In the genomic region with DNA sequence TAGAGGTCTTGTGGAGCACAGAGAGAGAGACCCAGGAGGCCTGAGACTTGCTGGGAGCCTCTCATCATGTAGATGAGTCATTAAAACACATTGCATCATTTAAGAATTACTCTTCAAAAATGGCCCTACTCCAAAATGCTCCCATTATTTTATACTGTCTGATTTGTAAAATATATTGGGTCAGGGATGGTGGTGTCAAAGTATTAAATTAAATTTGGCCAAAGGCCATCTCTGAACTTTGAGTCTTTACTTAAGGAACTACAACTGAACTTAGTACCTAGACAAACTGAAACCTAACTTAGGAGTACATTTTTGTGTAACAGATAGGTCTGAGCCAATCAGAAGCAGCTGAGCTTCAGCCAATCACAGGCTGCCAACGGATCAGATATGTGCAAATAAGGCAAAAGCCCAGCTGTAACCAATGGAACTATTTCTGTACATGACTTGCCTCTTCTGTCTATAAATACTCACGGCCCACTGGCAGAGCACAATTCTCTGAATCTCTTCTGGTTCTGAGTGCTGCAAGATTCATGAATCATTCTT, we compare ENCODE assay signal across 11 cellular contexts.
DNase-seq lines count a peak whose midpoint lies in the region; ATAC-seq and TF ChIP-seq lines count a peak whose summit lies in the region.
"Had no signal": no experiment of that assay in that cellular context is flagged by ENCODE, and none has a peak within 500 bp of the region (broad histone marks: within the 10 kb centered on the region; RNA-seq: fewer than 3 reads in every experiment).

No MANE protein-coding gene starts in this region.

- intact Hi-C loops in PC-9 (cut with micrococcal nuclease; ENCODE audit: unreplicated experiment) = loop anchor here (1.0 kb wide), 1 partner anchor 527 kb away; no protein-coding TSS in a partner anchor

- H3K27me3 ChIP-seq in PC-9 (ENCODE audit: insufficient read depth, low read depth) = no peaks in the 10 kb centered on the region
- H3K27me3 ChIP-seq: sigmoid colon had no signal

- POLR2A ChIA-PET in PC-9 (lab: Charles Lee; ENCODE audit: unreplicated experiment) = no interaction called here

- no peak overlapping the region; the same call in 1 of the 2 replicates for H2AFZ ChIP-seq in PC-9

- H3K4me3 ChIP-seq in choroid plexus epithelial cell (ENCODE audit: low read depth, low read length) = no peak overlapping the region
- H3K4me3 ChIP-seq in PC-9 = no peak overlapping the region
- H3K4me3 ChIP-seq: sigmoid colon had no signal

- H3K9me3 ChIP-seq in PC-9 (ENCODE audit: insufficient read depth, low read depth) = peaks cover 5% of the 10 kb centered on the region
- H3K9me3 ChIP-seq: sigmoid colon had no signal

- CTCF ChIA-PET in PC-9 (lab: Charles Lee) = no interaction called here

- ATAC-seq in omental fat pad (ENCODE audit: low FRiP score) (peak; percentile 71), HG02981 (IDR thresholded peaks at IDR 0.05; ENCODE audit: unreplicated experiment) (no peak)

- peaks cover 5% of the 10 kb centered on the region; the same call in 1 of the 2 replicates for H3K4me1 ChIP-seq in PC-9 (replicated peaks; ENCODE audit: insufficient read depth)

- DNase-seq in EH (ENCODE audit: low read depth) = peak; percentile 67
- peak; percentile 75 for DNase-seq in LHCN-M2 (ENCODE audit: low read depth)
- DNase-seq in choroid plexus epithelial cell (ENCODE audit: low read depth) = peak; percentile 96
- no peak for DNase-seq in omental fat pad (ENCODE audit: low spot score)
- no peak for DNase-seq in PC-9
- DNase-seq in activated gamma-delta T cell treated with Interleukin-2 at 50 U/mL for 16 hours = no peak
- no peak for DNase-seq in LoVo (ENCODE audit: low spot score)
- DNase-seq: activated naive CD4-positive, alpha-beta T cell treated with anti-CD3 and anti-CD28 coated beads for 36 hours; NCI-H1694 treated with DMSO at 0.1 percent for 48 hours; sigmoid colon had no signal

- H3K9me2 ChIP-seq in PC-9 (ENCODE audit: insufficient read depth) = no peaks in the 10 kb centered on the region

- H3K36me3 ChIP-seq in PC-9 (ENCODE audit: low read depth) = peaks cover 5% of the 10 kb centered on the region; the same call in 1 of the 2 replicates
- H3K36me3 ChIP-seq: sigmoid colon had no signal

- no peaks in the 10 kb centered on the region for H4K20me1 ChIP-seq in PC-9 (ENCODE audit: insufficient read depth)

- H3K79me2 ChIP-seq in PC-9 (ENCODE audit: low read depth) = no peaks in the 10 kb centered on the region

- H3K4me2 ChIP-seq in PC-9 = no peak overlapping the region

- TF ChIP-seq CTCF in choroid plexus epithelial cell (conservative IDR thresholded peaks at IDR 0.05; ENCODE audit: low read depth, low read length) (no peak), omental fat pad (IDR thresholded peaks at IDR 0.05) (no peak), PC-9 (conservative IDR thresholded peaks at IDR 0.05) (no peak)

- no peak overlapping the region for H3K27ac ChIP-seq in PC-9

- H3F3A ChIP-seq in PC-9 (ENCODE audit: insufficient read depth, low read depth) = peaks cover 7% of the 10 kb centered on the region; the same call in 1 of the 2 replicates

- no TSS peak for BruUV-seq in PC-9 (replicated peaks; lab: Mats Ljungman, UMichigan)

Comparison
In these comparisons a context has a peak if more than half of its experiments do, and no peak if none do; other contexts are left out.
1. DNase-seq: peak in EH (single experiment), LHCN-M2 (single experiment) and choroid plexus epithelial cell (single experiment); none in omental fat pad (single experiment), PC-9 (0 of 2), activated gamma-delta T cell treated with Interleukin-2 at 50 U/mL for 16 hours (single experiment) and LoVo (single experiment).